ENCODE assay signal across 1 cellular context in the genomic region with DNA sequence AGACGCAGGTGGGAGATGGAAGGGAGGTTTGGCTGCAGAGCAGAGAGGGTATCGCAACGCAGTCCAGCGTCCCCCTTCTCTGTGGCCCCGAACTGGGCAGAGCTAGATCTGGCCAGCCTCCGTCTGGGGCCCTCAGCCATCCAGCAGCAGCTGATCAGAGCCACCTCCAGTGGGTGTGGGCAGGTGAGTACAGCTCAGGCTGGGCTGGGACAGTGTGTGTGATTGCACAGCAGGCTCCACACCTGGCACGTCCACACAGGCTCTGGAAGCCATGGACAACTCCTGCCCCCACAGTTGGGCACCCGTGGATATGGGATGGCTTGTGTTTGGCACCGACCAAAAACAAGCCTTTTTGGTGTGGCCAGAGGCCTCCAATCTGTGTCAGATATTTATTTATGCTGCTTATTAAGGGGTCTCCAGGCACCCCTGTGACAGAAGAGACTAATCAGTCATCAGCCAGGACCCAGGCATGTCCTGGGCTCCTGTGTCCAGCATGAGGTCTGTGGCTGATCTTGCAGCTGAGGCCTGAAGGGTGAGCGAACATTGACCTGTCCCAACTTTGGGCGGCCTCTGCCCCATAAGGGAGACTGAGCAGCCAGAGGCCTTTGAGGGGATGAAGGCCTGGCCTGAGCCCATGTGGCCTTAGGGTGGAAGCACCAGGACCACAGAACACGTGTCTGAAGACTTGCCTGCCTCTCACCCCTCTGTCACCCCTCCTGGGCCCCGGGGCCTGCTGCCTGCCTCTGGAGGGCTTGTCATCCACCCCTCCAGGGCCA.
TF ChIP-seq lines count a peak whose summit lies in the region.

No MANE protein-coding gene starts in this region.

TF ChIP-seq in HCT116, 20 proteins besides CTCF, POLR2A, EP300 and RAD21 (continued from another document):
- TF ChIP-seq, protein P1, sequence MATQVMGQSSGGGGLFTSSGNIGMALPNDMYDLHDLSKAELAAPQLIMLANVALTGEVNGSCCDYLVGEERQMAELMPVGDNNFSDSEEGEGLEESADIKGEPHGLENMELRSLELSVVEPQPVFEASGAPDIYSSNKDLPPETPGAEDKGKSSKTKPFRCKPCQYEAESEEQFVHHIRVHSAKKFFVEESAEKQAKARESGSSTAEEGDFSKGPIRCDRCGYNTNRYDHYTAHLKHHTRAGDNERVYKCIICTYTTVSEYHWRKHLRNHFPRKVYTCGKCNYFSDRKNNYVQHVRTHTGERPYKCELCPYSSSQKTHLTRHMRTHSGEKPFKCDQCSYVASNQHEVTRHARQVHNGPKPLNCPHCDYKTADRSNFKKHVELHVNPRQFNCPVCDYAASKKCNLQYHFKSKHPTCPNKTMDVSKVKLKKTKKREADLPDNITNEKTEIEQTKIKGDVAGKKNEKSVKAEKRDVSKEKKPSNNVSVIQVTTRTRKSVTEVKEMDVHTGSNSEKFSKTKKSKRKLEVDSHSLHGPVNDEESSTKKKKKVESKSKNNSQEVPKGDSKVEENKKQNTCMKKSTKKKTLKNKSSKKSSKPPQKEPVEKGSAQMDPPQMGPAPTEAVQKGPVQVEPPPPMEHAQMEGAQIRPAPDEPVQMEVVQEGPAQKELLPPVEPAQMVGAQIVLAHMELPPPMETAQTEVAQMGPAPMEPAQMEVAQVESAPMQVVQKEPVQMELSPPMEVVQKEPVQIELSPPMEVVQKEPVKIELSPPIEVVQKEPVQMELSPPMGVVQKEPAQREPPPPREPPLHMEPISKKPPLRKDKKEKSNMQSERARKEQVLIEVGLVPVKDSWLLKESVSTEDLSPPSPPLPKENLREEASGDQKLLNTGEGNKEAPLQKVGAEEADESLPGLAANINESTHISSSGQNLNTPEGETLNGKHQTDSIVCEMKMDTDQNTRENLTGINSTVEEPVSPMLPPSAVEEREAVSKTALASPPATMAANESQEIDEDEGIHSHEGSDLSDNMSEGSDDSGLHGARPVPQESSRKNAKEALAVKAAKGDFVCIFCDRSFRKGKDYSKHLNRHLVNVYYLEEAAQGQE (IDR thresholded peaks at IDR 0.05; ENCODE audit: low read depth) = no peak
